Comparison of ENCODE assay signal across 20 cellular contexts in genomic region chr12:51910691-51911090, GRCh38. TPM values are rescaled to one million over a fixed set of nuclear protein-coding genes. Genes with fewer than 3 reads are reported as not detected.
A peak's percentile ranks its signal among the peaks of the same experiment; 100 is the strongest.
DNase-seq lines count a peak whose midpoint lies in the region; ATAC-seq, FAIRE-seq and TF ChIP-seq lines count a peak whose summit lies in the region.
"Had no signal": no experiment of that assay in that cellular context is flagged by ENCODE, and none has a peak within 500 bp of the region (broad histone marks: within the 10 kb centered on the region; RNA-seq: fewer than 3 reads in every experiment).

No MANE protein-coding gene starts in this region.

- H3K4me1 ChIP-seq in GM23338 (ENCODE audit: insufficient read depth) (peaks cover 8% of the 10 kb centered on the region), endothelial cell of umbilical vein (ENCODE audit: control insufficient read depth, extremely low read depth, insufficient read depth, low read length) (peaks cover 68% of the 10 kb centered on the region), mesenchymal stem cell (ENCODE audit: control insufficient read depth, insufficient read depth, low read depth, low read length) (peaks cover 8% of the 10 kb centered on the region), spleen (peaks cover 30 to 90% (median 69%) of the 10 kb centered on the region in 6 donors)
- H3K4me1 ChIP-seq: Caco-2 had no signal

- DNase-seq in GM23338 (ENCODE audit: low spot score) = no peak
- peak; percentile 49 for DNase-seq in endothelial cell of umbilical vein (ENCODE audit: low read depth, low spot score)
- DNase-seq in mesenchymal stem cell = no peak
- no peak for DNase-seq in spleen
- DNase-seq in effector CD4-positive, alpha-beta T cell = no peak
- no peak for DNase-seq in UCSD-AML1 (lab: John Stamatoyannopoulos, UW; ENCODE audit: unreplicated experiment)
- DNase-seq in H4 (ENCODE audit: low spot score) = no peak
- DNase-seq: activated gamma-delta T cell; effector CD8-positive, alpha-beta T cell; NCI-H1930; NCI-H69; substantia nigra; WERI-Rb-1 had no signal

- H3K9ac ChIP-seq in endothelial cell of umbilical vein (replicated peaks; ENCODE audit: extremely low read depth, insufficient read depth, low read length) = peak overlapping the region; percentile 95
- peak overlapping the region; percentile 95 for H3K9ac ChIP-seq in mesenchymal stem cell (ENCODE audit: low read length)

- no peak for TF ChIP-seq CTCF in GM23338 (conservative IDR thresholded peaks at IDR 0.05; ENCODE audit: low read depth in 2 of 2)
- TF ChIP-seq CTCF in endothelial cell of umbilical vein (IDR thresholded peaks at IDR 0.05; ENCODE audit: extremely low read depth in 1 of 2, insufficient read depth in 1 of 2, low read depth in 1 of 2, low read length in 2 of 2) = no peak
- TF ChIP-seq CTCF in spleen (IDR thresholded peaks at IDR 0.05 in 8 of 11, conservative IDR thresholded peaks at IDR 0.05 in 3 of 11) = no peak

- H3K9me3 ChIP-seq in endothelial cell of umbilical vein (replicated peaks; ENCODE audit: control insufficient read depth, insufficient read depth, low read length) (no peaks in the 10 kb centered on the region), mesenchymal stem cell (ENCODE audit: control insufficient read depth, low read length) (no peaks in the 10 kb centered on the region), spleen (no peaks in the 10 kb centered on the region)
- H3K9me3 ChIP-seq: Caco-2 had no signal

- H2AK5ac ChIP-seq in mesenchymal stem cell (ENCODE audit: low read length, severe bottlenecking) = no peak overlapping the region

- H4K8ac ChIP-seq in mesenchymal stem cell (ENCODE audit: low read length) = peak overlapping the region; percentile 79

- no peak overlapping the region for H3K4me2 ChIP-seq in GM23338
- peak overlapping the region; percentile 96 for H3K4me2 ChIP-seq in endothelial cell of umbilical vein (ENCODE audit: insufficient read depth, low read length)
- no peak overlapping the region for H3K4me2 ChIP-seq in mesenchymal stem cell (ENCODE audit: low read length, poor library complexity, severe bottlenecking)

- CTCF ChIA-PET in endothelial cell of umbilical vein (lab: Charles Lee) = interaction anchor here (1.0 to 11.4 kb wide), 6 partner anchors 8 to 115 kb away, joined by 4 to 286 read pairs (median 8); no protein-coding TSS in a partner anchor

- POLR2A ChIA-PET in endothelial cell of umbilical vein (lab: Charles Lee) = interaction anchor here (0.6 kb wide), 1 partner anchor 98 kb away, joined by 4 read pairs; no protein-coding TSS in a partner anchor

- no peak overlapping the region for H3K27ac Mint-ChIP-seq in GM23338
- H3K27ac Mint-ChIP-seq: mesothelial cell of epicardium had no signal

- no peaks in the 10 kb centered on the region for H3K79me2 ChIP-seq in GM23338 (replicated peaks; ENCODE audit: insufficient read depth)
- peaks cover 83% of the 10 kb centered on the region for H3K79me2 ChIP-seq in endothelial cell of umbilical vein (ENCODE audit: control insufficient read depth, insufficient read depth, low read length)

- dilution Hi-C loops in endothelial cell of umbilical vein (cut with MboI; ENCODE audit: extremely low pct_ligation_motif_present, low sequenced_read_pairs) = no loop called here

- ATAC-seq in GM23338 = no peak
- ATAC-seq in HG03354 (IDR thresholded peaks at IDR 0.05; ENCODE audit: poor library complexity, severe bottlenecking, unreplicated experiment) = no peak
- ATAC-seq: Panc1 had no signal

- H3K36me3 Mint-ChIP-seq in GM23338 (ENCODE audit: low read depth) = no peaks in the 10 kb centered on the region
- H3K36me3 Mint-ChIP-seq: mesothelial cell of epicardium had no signal

- intact Hi-C loops in endothelial cell of umbilical vein (cut with micrococcal nuclease) = loop anchor here (1.0 kb wide), 1 partner anchor 12 kb away; no protein-coding TSS in a partner anchor
- intact Hi-C loops in spleen (cut with DNase I; ENCODE audit: low total_unique reads) = no loop called here

- H3K79me1 ChIP-seq in mesenchymal stem cell (replicated peaks; ENCODE audit: low read length, poor library complexity, severe bottlenecking) = no peaks in the 10 kb centered on the region

- H3K4ac ChIP-seq in mesenchymal stem cell (ENCODE audit: low read depth in 1 of 2, low read length in 2 of 2) = peak overlapping the region; percentile 78 to 88

- peak overlapping the region; percentile 58 for H2BK120ac ChIP-seq in mesenchymal stem cell (ENCODE audit: low read depth, low read length)

- no peaks in the 10 kb centered on the region for H3K36me3 ChIP-seq in GM23338 (ENCODE audit: insufficient read depth)
- H3K36me3 ChIP-seq in endothelial cell of umbilical vein (ENCODE audit: control insufficient read depth in 2 of 2, extremely low read depth in 1 of 2, insufficient read depth in 2 of 2, low read length in 2 of 2) = peaks cover 12 to 23% of the 10 kb centered on the region in 2 experiments
- H3K36me3 ChIP-seq in mesenchymal stem cell (ENCODE audit: control insufficient read depth in 1 of 2, insufficient read depth in 2 of 2, low read depth in 1 of 2, low read length in 2 of 2) = peaks cover 0 to 36% of the 10 kb centered on the region in 2 experiments
- H3K36me3 ChIP-seq in spleen = peaks cover 0 to 14% (median 9%) of the 10 kb centered on the region in 6 donors
- H3K36me3 ChIP-seq: WERI-Rb-1 had no signal

- H3K14ac ChIP-seq in mesenchymal stem cell (ENCODE audit: low read length in 2 of 2) = peak overlapping the region in 1 of 2 experiments; percentile 88

- H3K9me3 Mint-ChIP-seq in GM23338 = peaks cover 3% of the 10 kb centered on the region; the same call in 1 of the 3 replicates
- H3K9me3 Mint-ChIP-seq: mesothelial cell of epicardium had no signal

- H3K4me3 ChIP-seq in GM23338 (no peak overlapping the region), endothelial cell of umbilical vein (replicated peaks in 1 of 3; ENCODE audit: insufficient read depth in 1 of 3, low read depth in 1 of 3, low read length in 3 of 3) (peak overlapping the region in 2 of 3 experiments; percentile 85 to 92), mesenchymal stem cell (ENCODE audit: insufficient read depth in 1 of 2, low read depth in 1 of 2, low read length in 2 of 2) (peak overlapping the region in 1 of 2 experiments; percentile 95), spleen (peak overlapping the region in 1 of 8 donors; percentile 15)

- peaks cover 30% of the 10 kb centered on the region for H3K4me1 Mint-ChIP-seq in GM23338

- peaks cover 7% of the 10 kb centered on the region for H3F3A ChIP-seq in GM23338 (replicated peaks; ENCODE audit: low read depth)

- no TSS peak for BruUV-seq in endothelial cell of umbilical vein (replicated peaks; lab: Mats Ljungman, UMichigan)

- no peak overlapping the region for H2BK5ac ChIP-seq in mesenchymal stem cell (ENCODE audit: low read depth, low read length, poor library complexity, severe bottlenecking)

- WGBS in mesenchymal stem cell = 28% methylated on average over 3 of the region's 3 CpGs
- 25 to 48% (median 40%) methylated on average over 2 to 3 of the region's 3 CpGs for WGBS in spleen, 5 donors

- H3K9me2 ChIP-seq in GM23338 (ENCODE audit: insufficient read depth) = no peaks in the 10 kb centered on the region

- H2BK15ac ChIP-seq in mesenchymal stem cell (ENCODE audit: low read depth, poor library complexity, severe bottlenecking) = peak overlapping the region; percentile 91

- no peak overlapping the region for H3K23ac ChIP-seq in mesenchymal stem cell (ENCODE audit: low read length in 2 of 2)

- TF ChIP-seq POLR2A in endothelial cell of umbilical vein (IDR thresholded peaks at IDR 0.05; ENCODE audit: low read depth, low read length) (peak; percentile 53), spleen (IDR thresholded peaks at IDR 0.05) (no peak)

- H4K91ac ChIP-seq in mesenchymal stem cell (ENCODE audit: low read length) = peak overlapping the region; percentile 91

- peak; percentile 75 for FAIRE-seq in endothelial cell of umbilical vein (lab: Jason Lieb, UNC)

- no peak overlapping the region for H3K4me3 Mint-ChIP-seq in GM23338
- H3K4me3 Mint-ChIP-seq: mesothelial cell of epicardium had no signal

- H2AFZ ChIP-seq in GM23338 (peak overlapping the region; percentile 38; the same call in 1 of the 2 replicates), endothelial cell of umbilical vein (ENCODE audit: low read depth, low read length) (no peak overlapping the region), mesenchymal stem cell (ENCODE audit: low read depth, low read length) (no peak overlapping the region)

- H3K18ac ChIP-seq in mesenchymal stem cell (ENCODE audit: low read depth in 1 of 2, low read length in 2 of 2) = peak overlapping the region; percentile 73 to 91

- H3K9me1 ChIP-seq in endothelial cell of umbilical vein (replicated peaks; ENCODE audit: control insufficient read depth, extremely low read depth, insufficient read depth, low read length) = no peaks in the 10 kb centered on the region

- H3K27me3 ChIP-seq in GM23338 (ENCODE audit: insufficient read depth) (peaks cover 51% of the 10 kb centered on the region), endothelial cell of umbilical vein (ENCODE audit: control insufficient read depth in 2 of 2, insufficient read depth in 2 of 2, low read length in 2 of 2) (no peaks in the 10 kb centered on the region), mesenchymal stem cell (ENCODE audit: control insufficient read depth in 1 of 2, insufficient read depth in 1 of 2, low read length in 2 of 2) (peaks cover 0 to 4% of the 10 kb centered on the region in 2 experiments), spleen (replicated peaks in 1 of 7) (peaks cover 0 to 32% (median 9%) of the 10 kb centered on the region in 7 donors)

- peaks cover 40% of the 10 kb centered on the region for H3K27me3 Mint-ChIP-seq in GM23338 (ENCODE audit: insufficient read depth, low read depth, poor library complexity)

- H2BK12ac ChIP-seq in mesenchymal stem cell (ENCODE audit: low read length in 2 of 2) = peak overlapping the region; percentile 53 to 86

- no peak overlapping the region for H3K27ac ChIP-seq in GM23338 (ENCODE audit: low read depth)
- peak overlapping the region; percentile 99 for H3K27ac ChIP-seq in endothelial cell of umbilical vein (ENCODE audit: insufficient read depth, low read depth, low read length)
- no peak overlapping the region for H3K27ac ChIP-seq in mesenchymal stem cell (ENCODE audit: low read length, poor library complexity, severe bottlenecking)
- H3K27ac ChIP-seq in spleen = peak overlapping the region; percentile 5 to 92 (median 75)
- H3K27ac ChIP-seq: WERI-Rb-1 had no signal

- H4K20me1 ChIP-seq in GM23338 (replicated peaks; ENCODE audit: insufficient read depth) (no peaks in the 10 kb centered on the region), endothelial cell of umbilical vein (replicated peaks; ENCODE audit: control insufficient read depth, extremely low read depth, insufficient read depth, low read length) (no peaks in the 10 kb centered on the region)

RNA-seq across cellular contexts. Expression of gene ACVRL1, which starts 3.4 kb away (rescaled TPM):
- 0.28 and 0.62 TPM in 2 replicates for total RNA-seq in GM23338 (2014; rRNA removed; shearing (Covaris generic))
- polyA plus RNA-seq in GM23338 (2016; fragmentation: Nextera tagmentation; extraction: Ambion mirVana) (0.23 TPM in 1 of 2 replicates, not detected in the other), endothelial cell of umbilical vein (355 and 403 TPM in 2 replicates), spleen (10 to 100 TPM; 12.5 to 21.0 (median 13.5) TPM)
- total RNA-seq in endothelial cell of umbilical vein (404 and 427 TPM in 2 replicates), spleen (100 to 1,000 TPM in 2 of 7 donors, 10 to 100 TPM in 5; 58.6 to 109 (median 92.3) TPM)
- polyA plus RNA-seq in endothelial cell of umbilical vein (2011; cell fraction: cytosol; rRNA removed) = 270 and 301 TPM in 2 replicates
- 559 and 644 TPM in 2 replicates for polyA plus RNA-seq in endothelial cell of umbilical vein (2011; cell fraction: nucleus; rRNA removed)
- 203 and 337 TPM in 2 replicates for polyA plus RNA-seq in endothelial cell of umbilical vein (2012)
- 398 and 445 TPM in 2 replicates for polyA minus RNA-seq in endothelial cell of umbilical vein
- polyA minus RNA-seq in endothelial cell of umbilical vein (2011; cell fraction: cytosol; rRNA and poly(A)+ RNA removed) = not detected
- polyA minus RNA-seq in endothelial cell of umbilical vein (2011; cell fraction: nucleus; rRNA and poly(A)+ RNA removed) = 169 and 190 TPM in 2 replicates
- polyA plus RNA-seq in mesenchymal stem cell (2013, experiment 1 of 2) = 158 TPM
- 162 TPM for polyA plus RNA-seq in mesenchymal stem cell (2013, experiment 2 of 2)
- total RNA-seq in H4 (2014; rRNA removed; shearing (Covaris generic)) = 4.1 and 4.8 TPM in 2 replicates
- total RNA-seq: Caco-2, mesothelial cell of epicardium, osteocyte had no signal

RNA-seq across cellular contexts. Expression of gene ANKRD33, which starts 22.8 kb away (rescaled TPM):
- total RNA-seq in GM23338 (2014; rRNA removed; shearing (Covaris generic)) = 0.27 and 1.7 TPM in 2 replicates
- polyA plus RNA-seq in GM23338 (2016; fragmentation: Nextera tagmentation; extraction: Ambion mirVana) (0.27 and 0.42 TPM in 2 replicates), endothelial cell of umbilical vein (0.80 and 0.92 TPM in 2 replicates), spleen (not detected)
- total RNA-seq in endothelial cell of umbilical vein (0.95 and 1.2 TPM in 2 replicates), spleen (not detected)
- 0.25 and 0.34 TPM in 2 replicates for polyA plus RNA-seq in endothelial cell of umbilical vein (2011; cell fraction: cytosol; rRNA removed)
- 2.9 and 3.2 TPM in 2 replicates for polyA plus RNA-seq in endothelial cell of umbilical vein (2011; cell fraction: nucleus; rRNA removed)
- polyA plus RNA-seq in endothelial cell of umbilical vein (2012) = 0.60 and 0.86 TPM in 2 replicates
- 0.36 and 0.61 TPM in 2 replicates for polyA minus RNA-seq in endothelial cell of umbilical vein
- not detected for polyA minus RNA-seq in endothelial cell of umbilical vein (2011; cell fraction: cytosol; rRNA and poly(A)+ RNA removed)
- 0.58 and 0.87 TPM in 2 replicates for polyA minus RNA-seq in endothelial cell of umbilical vein (2011; cell fraction: nucleus; rRNA and poly(A)+ RNA removed)
- 3.7 TPM for polyA plus RNA-seq in mesenchymal stem cell (2013, experiment 1 of 2)
- 3.2 TPM for polyA plus RNA-seq in mesenchymal stem cell (2013, experiment 2 of 2)
- total RNA-seq in H4 (2014; rRNA removed; shearing (Covaris generic)) = not detected in 2 replicates
- total RNA-seq: Caco-2, HT1080, M059J, osteocyte had no signal

RNA-seq across cellular contexts. Expression of gene ACVR1B, which starts 40.8 kb away (rescaled TPM):
- 7.5 and 7.8 TPM in 2 replicates for total RNA-seq in GM23338 (2014; rRNA removed; shearing (Covaris generic))
- polyA plus RNA-seq in GM23338 (2016; fragmentation: Nextera tagmentation; extraction: Ambion mirVana) (2.4 and 2.6 TPM in 2 replicates), endothelial cell of umbilical vein (25.5 and 29.0 TPM in 2 replicates), spleen (1 to 10 TPM; 2.8 to 7.4 (median 2.8) TPM)
- total RNA-seq in endothelial cell of umbilical vein (25.4 and 33.7 TPM in 2 replicates), spleen (10 to 100 TPM; 15.7 to 27.6 (median 23.5) TPM)
- polyA plus RNA-seq in endothelial cell of umbilical vein (2011; cell fraction: cytosol; rRNA removed) = 23.9 and 24.1 TPM in 2 replicates
- polyA plus RNA-seq in endothelial cell of umbilical vein (2011; cell fraction: nucleus; rRNA removed) = 43.8 and 45.3 TPM in 2 replicates
- polyA plus RNA-seq in endothelial cell of umbilical vein (2012) = 21.7 and 26.2 TPM in 2 replicates
- polyA minus RNA-seq in endothelial cell of umbilical vein = 54.5 and 58.3 TPM in 2 replicates
- polyA minus RNA-seq in endothelial cell of umbilical vein (2011; cell fraction: cytosol; rRNA and poly(A)+ RNA removed) = 7.4 TPM
- 24.5 and 28.9 TPM in 2 replicates for polyA minus RNA-seq in endothelial cell of umbilical vein (2011; cell fraction: nucleus; rRNA and poly(A)+ RNA removed)
- 13.6 TPM for polyA plus RNA-seq in mesenchymal stem cell (2013, experiment 1 of 2)
- polyA plus RNA-seq in mesenchymal stem cell (2013, experiment 2 of 2) = 13.2 TPM
- 3.8 and 6.1 TPM in 2 replicates for total RNA-seq in H4 (2014; rRNA removed; shearing (Covaris generic))

Comparison
In these comparisons a context has a peak if more than half of its experiments do, and no peak if none do; other contexts are left out.
1. H3K27ac ChIP-seq: peak in endothelial cell of umbilical vein (single experiment) and spleen (8 of 8); none in GM23338 (single experiment) and mesenchymal stem cell (single experiment).
2. RNA of gene ACVRL1, which starts 3.4 kb away (total RNA-seq): 404 to 427 TPM in endothelial cell of umbilical vein and 58.6 to 109 TPM in spleen; 4.1 to 4.8 TPM in H4 and 0.28 to 0.62 TPM in GM23338; every median in the first group is over 10 times any median in the second.